ENCODE assay signal across 33 cellular contexts in the genomic region with DNA sequence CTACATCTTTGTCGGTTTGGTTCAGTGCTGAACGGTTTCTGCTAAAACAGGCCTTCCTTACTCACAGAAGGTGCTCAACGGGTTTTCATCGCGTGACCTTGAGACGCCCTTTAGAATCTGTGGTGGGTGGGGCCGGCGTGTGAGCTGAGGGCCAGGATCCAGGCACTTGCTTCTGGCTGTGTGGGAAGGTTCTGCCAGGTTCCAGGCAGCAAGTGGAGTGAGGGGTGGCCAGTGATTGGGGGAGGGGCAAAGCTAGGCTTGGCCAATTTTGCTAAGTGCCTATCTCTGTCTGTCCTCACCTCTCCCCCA. TPM values are rescaled to one million over a fixed set of nuclear protein-coding genes. Genes with fewer than 3 reads are reported as not detected.
"Had no signal": no experiment of that assay in that cellular context is flagged by ENCODE, and none has a peak within 500 bp of the region (broad histone marks: within the 10 kb centered on the region; RNA-seq: fewer than 3 reads in every experiment).

No MANE protein-coding gene starts in this region.

- H3K4me3 ChIP-seq: breast epithelium, colonic mucosa, gastroesophageal sphincter, lung, pancreas, right lobe of liver, testis, uterus had no signal

- H3K27ac ChIP-seq: breast epithelium, colonic mucosa, gastroesophageal sphincter, pancreas, right lobe of liver, testis, uterus had no signal

- DNase-seq: activated CD4-positive, alpha-beta T cell treated with anti-CD3 and anti-CD28 coated beads for 1 hour; activated CD4-positive, alpha-beta T cell treated with anti-CD3 and anti-CD28 coated beads, Interleukin-2, amount 10 ng/mL, durations not matched to agents 7 days and 5 days; activated CD8-positive, alpha-beta T cell treated with anti-CD3 and anti-CD28 coated beads for 36 hours; activated naive CD8-positive, alpha-beta T cell treated with anti-CD3 and anti-CD28 coated beads, Interleukin-2, amount 50 U/mL, for 24 hours; activated T-cell treated with anti-CD3 and anti-CD28 coated beads, Interleukin-2, amount 50 U/mL, for 4 hours; amygdala; colonic mucosa; effector memory CD4-positive, alpha-beta T cell; hypothalamus; immature natural killer cell; mesendoderm; stimulated activated CD4-positive, alpha-beta T cell treated with anti-CD3 and anti-CD28 coated beads, Interleukin-12 subunit alpha, Interleukin-12 subunit beta, amount 100 ng/mL, for 4 hours; stimulated activated CD4-positive, alpha-beta T cell treated with anti-CD3 and anti-CD28 coated beads, Interleukin-4, amount 100 ng/mL, for 1 hour; stimulated activated naive CD8-positive, alpha-beta T cell treated with anti-CD3 and anti-CD28 coated beads, Interleukin-15, Interleukin-2, amounts not matched to agents 100 U/mL and 50 U/mL, for 24 hours; T-helper 17 cell; T1000; testis; uterus had no signal

- H3K36me3 ChIP-seq: breast epithelium, colonic mucosa, gastroesophageal sphincter, pancreas, right lobe of liver, uterus had no signal

- H3K4me1 ChIP-seq: breast epithelium, colonic mucosa, gastroesophageal sphincter, pancreas, testis, uterus had no signal

- H3K9me3 ChIP-seq: breast epithelium, colonic mucosa, gastroesophageal sphincter, pancreas, right lobe of liver, testis, uterus had no signal

- ATAC-seq: activated CD8-positive, alpha-beta T cell treated with anti-CD3 and anti-CD28 coated beads for 36 hours; activated naive CD8-positive, alpha-beta T cell treated with anti-CD3 and anti-CD28 coated beads, Interleukin-2, amount 50 U/mL, for 24 hours; activated T-cell treated with anti-CD3 and anti-CD28 coated beads, Interleukin-2, amount 50 U/mL, for 4 hours; activated T-helper 17 cell treated with anti-CD3 and anti-CD28 coated beads, Interleukin-2, amount 50 U/mL, for 72 hours; gastroesophageal sphincter; left lobe of liver; right lobe of liver; stimulated activated naive CD8-positive, alpha-beta T cell treated with anti-CD3 and anti-CD28 coated beads, Interleukin-15, Interleukin-2, amounts not matched to agents 100 U/mL and 50 U/mL, for 24 hours; T-helper 17 cell had no signal

- H3K27me3 ChIP-seq: breast epithelium, colonic mucosa, gastroesophageal sphincter, pancreas, right lobe of liver, testis, uterus had no signal

RNA-seq across cellular contexts. Expression of a gene that starts 35.2 kb away (rescaled TPM):
- total RNA-seq: activated CD4-positive, alpha-beta T cell treated with anti-CD3 and anti-CD28 coated beads, Interleukin-2, amount 10 ng/mL, durations not matched to agents 7 days and 5 days; activated CD8-positive, alpha-beta T cell treated with anti-CD3 and anti-CD28 coated beads for 36 hours; activated T-cell treated with anti-CD3 and anti-CD28 coated beads, Interleukin-2, amount 50 U/mL, for 4 hours; activated T-helper 17 cell treated with anti-CD3 and anti-CD28 coated beads, Interleukin-2, amount 50 U/mL, for 72 hours; breast epithelium; colonic mucosa; dermis microvascular lymphatic vessel endothelial cell; endothelial cell of umbilical vein; fibroblast of lung; fibroblast of villous mesenchyme; gastroesophageal sphincter; left lobe of liver; lung; mononuclear cell; natural killer cell treated with Interleukin-12 subunit alpha and Interleukin-12 subunit beta and Interleukin-15 and Interleukin-18, amount 100 ng/mL, for 72 hours; pancreas; right lobe of liver; skeletal muscle tissue; T-helper 17 cell had no signal
- polyA plus RNA-seq: endothelial cell of umbilical vein, esophagus, fibroblast of lung, immature natural killer cell, lung, pancreas had no signal

RNA-seq across cellular contexts. Expression of a gene that starts 48.1 kb away (rescaled TPM):
- total RNA-seq: mononuclear cell, T-helper 17 cell had no signal
